Comparison of ENCODE assay signal across 21 cellular contexts in the genomic region with DNA sequence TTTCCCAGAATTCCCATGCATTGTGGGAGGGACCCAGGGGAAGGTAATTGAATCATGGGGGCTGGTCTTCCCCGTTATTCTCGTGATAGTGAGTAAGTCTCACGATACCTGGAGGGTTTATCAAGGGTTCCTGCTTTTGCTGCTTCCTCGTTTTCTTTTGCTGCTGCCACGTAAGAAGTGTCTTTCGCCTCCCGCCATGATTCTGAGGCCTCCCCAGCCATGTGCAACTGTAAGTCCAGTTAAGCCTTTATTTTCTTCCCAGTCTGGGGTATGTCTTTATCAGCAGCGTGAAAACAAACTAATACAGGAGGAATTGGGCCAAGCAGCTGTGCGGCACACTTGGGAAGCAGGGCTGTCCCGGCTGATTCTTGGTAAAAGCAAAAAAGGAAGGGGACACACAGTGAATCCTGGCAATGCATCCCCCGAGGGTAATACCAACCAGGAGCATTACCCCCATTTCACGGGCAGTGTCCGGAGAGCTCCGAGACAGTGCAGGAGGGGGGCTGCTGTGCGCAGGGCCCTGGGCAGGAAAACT.
"Had no signal": no experiment of that assay in that cellular context is flagged by ENCODE, and none has a peak within 500 bp of the region (broad histone marks: within the 10 kb centered on the region; RNA-seq: fewer than 3 reads in every experiment).

No MANE protein-coding gene starts in this region.

- H3K27ac ChIP-seq: spleen had no signal

- H3K9me3 Mint-ChIP-seq: activated B cell treated with CpG ODN at 0.5 μM for 24 hours; activated CD4-positive, alpha-beta T cell treated with anti-CD3 and anti-CD28 coated beads, Interleukin-2, amount 10 ng/mL, durations not matched to agents 24 days and 14 days; activated T-helper 2 cell treated with anti-CD3 and anti-CD28 coated beads, Interferon-gamma antibody, Interleukin-2, Interleukin-4, amounts not matched to agents 10 μg/mL and 5 μg/mL and 100 μg/mL, durations not matched to agents 14 hours and 24 hours and 36 hours; central memory CD8-positive, alpha-beta T cell; stimulated activated memory B cell treated with anti-CD40 and anti-IgM and Interleukin-4, amounts not matched to agents 10 μg/mL and 1 μg/mL and 100 μg/mL, for 72 hours; T-helper 1 cell treated with Interleukin-12 subunit alpha and Interleukin-12 subunit beta and Interleukin-4 antibody, amounts not matched to agents 30 μg/mL and 1 μg/mL, for 36 hours had no signal

- H3K4me3 Mint-ChIP-seq: activated B cell treated with CpG ODN at 0.5 μM for 24 hours; activated CD4-positive, alpha-beta T cell treated with anti-CD3 and anti-CD28 coated beads, Interleukin-2, amount 10 ng/mL, durations not matched to agents 24 days and 14 days; central memory CD8-positive, alpha-beta T cell; stimulated activated memory B cell treated with anti-CD40 and anti-IgM and Interleukin-4, amounts not matched to agents 10 μg/mL and 1 μg/mL and 100 μg/mL, for 72 hours; T-helper 1 cell treated with Interleukin-12 subunit alpha and Interleukin-12 subunit beta and Interleukin-4 antibody, amounts not matched to agents 30 μg/mL and 1 μg/mL, for 36 hours had no signal

- ATAC-seq: naive thymus-derived CD8-positive, alpha-beta T cell; sciatic nerve; stimulated activated memory B cell treated with anti-CD40 and anti-IgM and Interleukin-4, amounts not matched to agents 10 μg/mL and 1 μg/mL and 100 μg/mL, for 72 hours had no signal

- DNase-seq: activated B cell treated with CpG ODN at 0.5 μM for 24 hours; activated CD4-positive, alpha-beta T cell treated with anti-CD3 and anti-CD28 coated beads, Interleukin-2, amount 10 ng/mL, durations not matched to agents 24 days and 14 days; activated CD8-positive, alpha-beta memory T cell treated with anti-CD3 and anti-CD28 coated beads for 24 hours; activated naive CD4-positive, alpha-beta T cell treated with anti-CD3 and anti-CD28 coated beads, Interleukin-2, amount 50 U/mL, for 16 hours; activated T-cell treated with anti-CD3 and anti-CD28 coated beads for 4 hours; amniotic stem cell; effector memory CD4-positive, alpha-beta T cell; erythroblast; naive thymus-derived CD8-positive, alpha-beta T cell; nucleus accumbens; stimulated activated CD4-positive, alpha-beta T cell treated with anti-CD3 and anti-CD28 coated beads, Interleukin-1b, Interleukin-23, amount 100 ng/mL, for 48 hours; trophoblast cell had no signal

- H3K4me1 Mint-ChIP-seq: activated B cell treated with CpG ODN at 0.5 μM for 24 hours had no signal

- H3K27me3 Mint-ChIP-seq: activated CD4-positive, alpha-beta T cell treated with anti-CD3 and anti-CD28 coated beads, Interleukin-2, amount 10 ng/mL, durations not matched to agents 24 days and 14 days; central memory CD8-positive, alpha-beta T cell; naive thymus-derived CD8-positive, alpha-beta T cell; progenitor cell of endocrine pancreas had no signal

- H3K36me3 Mint-ChIP-seq: stimulated activated memory B cell treated with anti-CD40 and anti-IgM and Interleukin-4, amounts not matched to agents 10 μg/mL and 1 μg/mL and 100 μg/mL, for 72 hours had no signal

- H3K27ac Mint-ChIP-seq: activated B cell treated with CpG ODN at 0.5 μM for 24 hours; activated CD4-positive, alpha-beta T cell treated with anti-CD3 and anti-CD28 coated beads, Interleukin-2, amount 10 ng/mL, durations not matched to agents 24 days and 14 days; activated T-helper 2 cell treated with anti-CD3 and anti-CD28 coated beads, Interferon-gamma antibody, Interleukin-2, Interleukin-4, amounts not matched to agents 10 μg/mL and 5 μg/mL and 100 μg/mL, durations not matched to agents 14 hours and 24 hours and 36 hours; progenitor cell of endocrine pancreas; stimulated activated memory B cell treated with anti-CD40 and anti-IgM and Interleukin-4, amounts not matched to agents 10 μg/mL and 1 μg/mL and 100 μg/mL, for 72 hours; T-helper 1 cell treated with Interleukin-12 subunit alpha and Interleukin-12 subunit beta and Interleukin-4 antibody, amounts not matched to agents 30 μg/mL and 1 μg/mL, for 36 hours had no signal

- H3K4me1 ChIP-seq: body of pancreas had no signal

- H3K4me3 ChIP-seq: body of pancreas, lung, spleen had no signal

- H3K9me3 ChIP-seq: body of pancreas, spleen had no signal

- H3K27me3 ChIP-seq: body of pancreas, spleen had no signal
